ENCODE assay signal across 8 cellular contexts in the genomic region with DNA sequence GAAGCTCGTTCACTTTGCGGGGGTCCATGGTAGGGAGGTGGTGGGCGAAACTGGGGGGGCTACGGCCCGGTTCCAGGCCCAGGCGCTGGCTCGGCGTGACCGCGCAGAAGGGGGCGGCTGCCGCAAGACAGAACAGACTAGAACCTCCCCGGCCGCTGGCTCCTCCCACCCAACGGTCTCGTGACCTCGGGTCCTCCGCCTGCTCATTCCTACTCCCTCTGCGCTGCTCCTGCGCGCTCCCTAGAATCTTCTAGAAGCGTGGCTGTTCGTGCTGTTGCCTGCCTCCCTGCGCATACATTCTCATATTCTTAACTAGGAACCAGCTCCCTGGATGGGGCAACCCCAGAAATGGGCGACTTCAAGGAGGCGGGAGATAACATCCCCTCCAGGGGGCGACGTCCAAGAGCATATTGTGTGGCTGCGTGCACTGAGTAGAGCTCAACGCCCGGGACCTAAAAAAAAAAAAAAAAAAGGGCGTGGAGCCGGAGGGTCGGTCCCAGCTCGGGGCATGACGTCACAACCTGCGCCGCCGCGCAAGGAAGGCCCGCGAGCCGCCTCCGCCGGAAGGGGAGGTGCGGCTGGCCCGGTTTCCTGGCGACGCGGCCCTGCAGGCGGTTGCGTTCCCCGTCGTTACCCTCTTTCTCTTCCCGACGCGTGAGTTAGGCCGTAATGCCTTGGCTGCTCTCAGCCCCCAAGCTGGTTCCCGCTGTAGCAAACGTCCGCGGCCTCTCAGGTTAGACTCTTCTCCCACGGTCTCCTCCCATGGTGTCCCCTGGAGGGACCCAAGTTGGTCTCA. TPM values are rescaled to one million over a fixed set of nuclear protein-coding genes. Genes with fewer than 3 reads are reported as not detected.
DNase-seq lines count a peak whose midpoint lies in the region; ATAC-seq, FAIRE-seq and TF ChIP-seq lines count a peak whose summit lies in the region.

ST13 (minus strand) TSS at position 127 of the 796 bp plus-strand sequence; CDS start at position 28, 99 bp downstream.
XPNPEP3 (plus strand) TSS at position 636 of the 796 bp plus-strand sequence; CDS start at position 670, 34 bp downstream.

- H3K4me1 ChIP-seq in right atrium auricular region: peaks cover 0 to 48% of the 10 kb centered on the region in 2 donors
- H3K4me1 ChIP-seq in psoas muscle: peaks cover 55% of the 10 kb centered on the region

- H3K27me3 ChIP-seq in right atrium auricular region: no peaks in the 10 kb centered on the region
- no peaks in the 10 kb centered on the region for H3K27me3 ChIP-seq in psoas muscle (ENCODE audit: insufficient read depth in 3 of 3, low read length in 2 of 3)

- peak; percentile 54 for DNase-seq in NCI-H187 treated with DMSO at 0.1 percent for 48 hours (lab: John Stamatoyannopoulos, UW)
- DNase-seq in anterior cingulate cortex (lab: John Stamatoyannopoulos, UW): peak; percentile 79 to 99 (median 96)
- peak; percentile 97 for DNase-seq in right atrium auricular region (ENCODE audit: low spot score)
- peak; percentile 98 to 99 for DNase-seq in psoas muscle
- DNase-seq in urothelium cell line (ENCODE audit: low spot score): peak; percentile 97

- intact Hi-C loops in T-helper 2 cell treated with Interferon-gamma antibody and Interleukin-4, amounts not matched to agents 100 ng/mL and 5 ng/mL, for 36 hours (cut with micrococcal nuclease): loop anchor here (1.0 to 10.0 kb wide), 9 partner anchors 37 to 588 kb away; partner anchors contain the start of genes RANGAP1, RBX1, SLC25A17 and TOB2
- intact Hi-C loops in psoas muscle (cut with DNase I): loop anchor here in 1 of 2 donors (2.0 kb wide), 1 partner anchor 38 kb away; the partner anchor contains the start of gene SLC25A17

- no peaks in the 10 kb centered on the region for H3K36me3 ChIP-seq in right atrium auricular region
- H3K36me3 ChIP-seq in psoas muscle (ENCODE audit: insufficient read depth in 1 of 2, low read depth in 1 of 2): peaks cover 0 to 18% of the 10 kb centered on the region in 2 donors

- H3K4me3 ChIP-seq in right atrium auricular region (peak within 1 kb of the TSS; percentile 87 to 97), psoas muscle (peak within 1 kb of the TSS; percentile 96)

- peak; percentile 66 for FAIRE-seq in urothelium cell line (lab: Jason Lieb, UNC)

- ATAC-seq in GM18499 (IDR thresholded peaks at IDR 0.05; ENCODE audit: insufficient read depth, unreplicated experiment): peak; percentile 61
- ATAC-seq in HG02943 (IDR thresholded peaks at IDR 0.05; ENCODE audit: low read depth, unreplicated experiment): peak; percentile 85
- peak; percentile 94 to 98 (median 97) for ATAC-seq in psoas muscle

- H3K9me3 ChIP-seq in right atrium auricular region (no peaks in the 10 kb centered on the region), psoas muscle (no peaks in the 10 kb centered on the region)

- H3K27ac ChIP-seq in right atrium auricular region (peak within 1 kb of the TSS; percentile 96 to 98), psoas muscle (peak within 1 kb of the TSS; percentile 98)

- TF ChIP-seq CTCF in right atrium auricular region (IDR thresholded peaks at IDR 0.05) (peak in 1 of 2 donors; percentile 26), psoas muscle (IDR thresholded peaks at IDR 0.05) (no peak)

- 0 to 1% (median 0%) methylated on average over 53 to 63 of the region's 63 CpGs for WGBS in psoas muscle, 3 donors

RNA-seq across cellular contexts. Expression of gene ST13, which starts in this region (rescaled TPM):
- total RNA-seq in T-helper 2 cell treated with Interferon-gamma antibody and Interleukin-4, amounts not matched to agents 100 ng/mL and 5 ng/mL, for 36 hours: 139 and 147 TPM in 2 replicates
- total RNA-seq in right atrium auricular region: 100 to 1,000 TPM; 101 to 105 TPM
- total RNA-seq in psoas muscle: 100 to 1,000 TPM; 262 to 316 (median 296) TPM
- polyA plus RNA-seq in psoas muscle: 100 to 1,000 TPM; 166 to 456 (median 189) TPM

RNA-seq across cellular contexts. Expression of gene XPNPEP3, which starts in this region (rescaled TPM):
- 13.3 and 14.0 TPM in 2 replicates for total RNA-seq in T-helper 2 cell treated with Interferon-gamma antibody and Interleukin-4, amounts not matched to agents 100 ng/mL and 5 ng/mL, for 36 hours
- total RNA-seq in right atrium auricular region (10 to 100 TPM in 1 of 2 donors, 1 to 10 TPM in 1; 9.4 to 12.5 TPM), psoas muscle (10 to 100 TPM in 3 of 4 donors, 1 to 10 TPM in 1; 9.8 to 16.3 (median 11.2) TPM)
- polyA plus RNA-seq in psoas muscle: 10 to 100 TPM in 1 of 3 donors, 1 to 10 TPM in 2; 3.3 to 12.9 (median 7.9) TPM

Comparison
In these comparisons a context has a peak if more than half of its experiments do, and no peak if none do; other contexts are left out.
1. Peak in every context shown above with its lines: DNase-seq, ATAC-seq, H3K4me3 ChIP-seq and H3K27ac ChIP-seq.